ENCODE assay signal across 20 cellular contexts in the genomic region with DNA sequence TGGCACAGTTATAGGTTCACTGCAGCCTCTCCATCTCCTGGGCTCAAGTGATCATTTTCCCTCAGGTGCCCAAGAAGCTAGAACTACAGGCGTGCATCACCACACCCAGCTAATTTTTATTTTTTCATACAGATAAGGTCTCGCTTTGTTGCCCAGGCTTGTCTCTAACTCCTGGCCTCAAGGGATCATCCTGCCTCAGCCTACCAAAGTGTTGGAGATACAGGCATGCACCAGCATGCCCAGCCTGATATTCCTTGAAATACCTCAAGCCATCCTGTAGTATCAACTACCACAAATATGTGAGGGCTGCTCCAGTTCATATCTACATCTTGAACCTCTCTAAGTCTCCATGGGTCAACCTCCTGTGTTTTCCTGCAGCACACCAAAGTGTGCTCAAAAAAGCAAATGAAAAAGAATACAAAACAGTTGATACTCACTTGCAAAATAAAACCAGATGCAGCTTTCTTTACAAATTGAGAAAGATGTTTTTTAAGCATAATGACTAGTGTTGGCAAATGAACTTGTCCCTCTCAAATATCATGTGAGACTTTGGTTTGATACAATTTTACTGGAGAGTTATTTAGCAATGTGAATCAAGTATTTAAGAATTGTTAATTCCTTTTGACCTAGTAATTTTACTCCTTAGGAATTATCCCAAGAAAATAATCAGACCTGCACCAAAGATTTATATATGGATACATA.
"Had no signal": no experiment of that assay in that cellular context is flagged by ENCODE, and none has a peak within 500 bp of the region (broad histone marks: within the 10 kb centered on the region; RNA-seq: fewer than 3 reads in every experiment).

No MANE protein-coding gene starts in this region.

- H3K4me3 ChIP-seq: gastrocnemius medialis, ovary, prostate gland, thyroid gland had no signal

- H3K27ac ChIP-seq: gastrocnemius medialis, neutrophil, ovary, prostate gland, thyroid gland had no signal

- H3K36me3 ChIP-seq: gastrocnemius medialis, neutrophil, ovary, prostate gland, thyroid gland had no signal

- H3K4me1 ChIP-seq: prostate gland had no signal

- DNase-seq: activated CD4-positive, alpha-beta T cell treated with anti-CD3 and anti-CD28 coated beads for 1 hour; activated CD4-positive, alpha-beta T cell treated with anti-CD3 and anti-CD28 coated beads, Interleukin-2, amount 50 U/mL, for 4 hours; activated CD8-positive, alpha-beta memory T cell treated with anti-CD3 and anti-CD28 coated beads for 24 hours; activated CD8-positive, alpha-beta memory T cell treated with anti-CD3 and anti-CD28 coated beads, Interleukin-2, amount 50 U/mL, for 4 hours; activated naive CD4-positive, alpha-beta T cell treated with Interleukin-2 at 50 U/mL for 16 hours; activated naive CD8-positive, alpha-beta T cell treated with anti-CD3 and anti-CD28 coated beads for 36 hours; activated T-cell treated with anti-CD3 and anti-CD28 coated beads, Interleukin-2, amount 50 U/mL, for 24 hours; amygdala; cortex of kidney; endodermal cell; gastrocnemius medialis; hippocampal formation; left ventricle myocardium superior; ovary; stimulated activated CD4-positive, alpha-beta T cell treated with anti-CD3 and anti-CD28 coated beads, Interleukin-4, amount 100 ng/mL, for 24 hours; stimulated activated naive CD4-positive, alpha-beta T cell treated with Interleukin-2 at 50 U/mL for 16 hours; T-helper 9 cell; thyroid gland had no signal

- H3K27me3 ChIP-seq: gastrocnemius medialis, neutrophil, ovary, thyroid gland had no signal

- H3K9me3 ChIP-seq: gastrocnemius medialis, neutrophil, ovary, prostate gland, thyroid gland had no signal
